ENCODE assay signal across 11 cellular contexts in the genomic region with DNA sequence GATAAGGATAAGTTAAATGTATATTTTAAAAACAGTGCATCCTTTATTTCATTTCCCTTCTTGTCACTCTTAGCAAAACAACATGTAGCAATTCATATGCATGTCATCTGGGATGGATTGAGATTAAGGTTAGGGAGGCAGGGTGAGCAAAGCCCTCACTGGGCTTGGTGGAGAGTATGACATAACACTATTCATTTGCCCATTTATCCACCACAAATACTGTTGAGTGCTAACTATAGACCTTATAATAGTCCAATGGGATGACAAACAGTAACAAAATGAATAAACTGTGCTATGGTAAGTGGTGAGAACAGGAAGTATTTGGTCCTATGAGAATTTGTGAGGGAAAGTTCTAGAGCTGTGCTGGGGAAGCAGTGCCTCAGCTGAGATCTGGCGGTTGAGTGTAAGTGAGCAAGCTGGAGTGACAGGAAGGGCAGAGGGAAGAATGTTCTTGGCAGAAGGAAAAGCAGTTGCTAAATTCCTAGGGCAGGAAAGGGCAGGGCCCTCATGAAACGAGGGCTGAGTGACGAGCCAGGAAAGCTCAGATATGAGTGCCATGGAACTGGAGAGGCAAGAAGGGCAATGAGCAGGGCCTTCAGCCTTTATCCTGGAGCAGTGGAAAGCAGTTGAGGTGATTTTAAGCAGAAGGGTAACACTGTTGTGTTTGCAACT. TPM values are rescaled to one million over a fixed set of nuclear protein-coding genes. Genes with fewer than 3 reads are reported as not detected.
DNase-seq lines count a peak whose midpoint lies in the region; ATAC-seq and TF ChIP-seq lines count a peak whose summit lies in the region.
"Had no signal": no experiment of that assay in that cellular context is flagged by ENCODE, and none has a peak within 500 bp of the region (broad histone marks: within the 10 kb centered on the region; RNA-seq: fewer than 3 reads in every experiment).

No MANE protein-coding gene starts in this region.

- H3K79me1 ChIP-seq in mesendoderm (ENCODE audit: low read length): peaks cover 27% of the 10 kb centered on the region

- H3K4me2 ChIP-seq in mesendoderm (ENCODE audit: low read length): no peak overlapping the region

- H3K27ac ChIP-seq in mesendoderm (ENCODE audit: low read depth, low read length): no peak overlapping the region

- no peak overlapping the region for H3K23ac ChIP-seq in mesendoderm (ENCODE audit: low read length)

- H3K4me3 ChIP-seq in AG10803 (ENCODE audit: low read length) (no peak overlapping the region), MG63 (no peak overlapping the region), fibroblast of mammary gland (ENCODE audit: control insufficient read depth, low read depth, low read length) (no peak overlapping the region), mesendoderm (ENCODE audit: low read length) (no peak overlapping the region)

- peaks cover 11% of the 10 kb centered on the region for H3K4me1 ChIP-seq in mesendoderm (ENCODE audit: control insufficient read depth, low read depth, low read length)

- ATAC-seq in GM19452 (IDR thresholded peaks at IDR 0.05; ENCODE audit: unreplicated experiment) (no peak), HG02870 (IDR thresholded peaks at IDR 0.05; ENCODE audit: unreplicated experiment) (no peak), HG03196 (IDR thresholded peaks at IDR 0.05; ENCODE audit: unreplicated experiment) (no peak)

- H3K56ac ChIP-seq in mesendoderm (ENCODE audit: low read length): no peak overlapping the region

- no peaks in the 10 kb centered on the region for H3K9me3 ChIP-seq in MG63

- H4K8ac ChIP-seq in mesendoderm (ENCODE audit: low read depth, low read length): no peak overlapping the region

- no peak overlapping the region for H2BK5ac ChIP-seq in mesendoderm (ENCODE audit: low read length)

- H3K79me2 ChIP-seq in mesendoderm (ENCODE audit: control insufficient read depth, insufficient read depth, low read length): peaks cover 59% of the 10 kb centered on the region

- H3K9ac ChIP-seq in mesendoderm (ENCODE audit: low read length): no peak overlapping the region

- H3K27me3 ChIP-seq in MG63: no peaks in the 10 kb centered on the region
- H3K27me3 ChIP-seq in mesendoderm (ENCODE audit: insufficient read depth, low read length, poor library complexity): no peaks in the 10 kb centered on the region

- no peak overlapping the region for H3K18ac ChIP-seq in mesendoderm (ENCODE audit: low read length)

- no peak overlapping the region for H2BK15ac ChIP-seq in mesendoderm (replicated peaks; ENCODE audit: low read depth)

- H2AK5ac ChIP-seq in mesendoderm (ENCODE audit: low read length): no peak overlapping the region

- WGBS in mesendoderm (ENCODE audit: extremely low coverage, insufficient coverage, low lambda C conversion rate): no CpG with 5 or more reads among the region's 3 CpGs

- peak; percentile 31 for DNase-seq in AG10803 (ENCODE audit: low read depth)
- peak; percentile 9 for DNase-seq in MG63
- peak; percentile 63 for DNase-seq in fibroblast of mammary gland (ENCODE audit: low read depth)
- DNase-seq in mesendoderm: peak; percentile 76
- DNase-seq in NOMO-1 (lab: John Stamatoyannopoulos, UW; ENCODE audit: unreplicated experiment in 2 of 2): no peak
- DNase-seq: ACHN, amygdala, H7 had no signal

- no peak overlapping the region for H4K5ac ChIP-seq in mesendoderm (ENCODE audit: low read length)

- no peak overlapping the region for H3K4ac ChIP-seq in mesendoderm (ENCODE audit: low read depth, low read length)

- no peak overlapping the region for H2BK120ac ChIP-seq in mesendoderm (ENCODE audit: low read depth, low read length)

- no peak for TF ChIP-seq CTCF in AG10803 (conservative IDR thresholded peaks at IDR 0.05; ENCODE audit: low read length)
- TF ChIP-seq CTCF in fibroblast of mammary gland (conservative IDR thresholded peaks at IDR 0.05; ENCODE audit: control insufficient read depth, insufficient read depth, low read depth, low read length): no peak

- H3K36me3 ChIP-seq in MG63 (peaks cover 31% of the 10 kb centered on the region), mesendoderm (ENCODE audit: control insufficient read depth, insufficient read depth, low read length) (no peaks in the 10 kb centered on the region)

RNA-seq across cellular contexts. Expression of gene HSD17B12, which starts 6.7 kb away (rescaled TPM):
- total RNA-seq in MG63 (2014; rRNA removed; shearing (Covaris generic); ENCODE audit: low replicate concordance): 49.3 and 49.6 TPM in 2 replicates
- polyA plus RNA-seq in mesendoderm (2013, experiment 1 of 2): 112 TPM
- 109 TPM for polyA plus RNA-seq in mesendoderm (2013, experiment 2 of 2)

Comparison
In these comparisons a context has a peak if more than half of its experiments do, and no peak if none do; other contexts are left out.
1. DNase-seq: peak in AG10803 (single experiment), MG63 (single experiment), fibroblast of mammary gland (single experiment) and mesendoderm (single experiment); none in NOMO-1 (0 of 2).